In the genomic region with DNA sequence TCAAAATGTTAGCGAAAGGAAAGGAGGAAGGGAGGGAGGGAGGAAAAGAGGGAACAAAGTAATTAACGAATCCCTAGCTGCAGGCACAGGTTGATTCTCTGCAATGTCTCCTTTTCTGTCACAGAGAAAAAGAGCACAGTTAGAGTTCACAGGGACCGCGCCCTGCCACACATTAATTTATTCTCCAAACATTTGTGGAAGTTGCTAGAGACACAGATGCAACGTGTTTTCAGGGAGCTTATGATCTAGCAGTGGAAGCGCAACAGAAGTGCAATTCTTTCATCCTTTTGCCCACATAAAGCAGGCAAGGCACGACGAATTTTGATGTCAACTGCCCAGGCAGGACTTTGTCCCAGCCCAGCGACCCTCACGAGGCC, we compare ENCODE assay signal across 8 cellular contexts.
A peak's percentile ranks its signal among the peaks of the same experiment; 100 is the strongest.
DNase-seq lines count a peak whose midpoint lies in the region; ATAC-seq and TF ChIP-seq lines count a peak whose summit lies in the region.

No MANE protein-coding gene starts in this region.

- intact Hi-C loops in left ventricle myocardium inferior (cut with micrococcal nuclease) (no loop called here), left cardiac atrium (cut with DNase I) (loop anchor here in 1 of 2 donors (10.0 kb wide), 1 partner anchor 98 kb away; the partner anchor contains the start of gene ZNF438)

- H3K36me3 Mint-ChIP-seq in brain (no peaks in the 10 kb centered on the region), type B pancreatic cell (no peaks in the 10 kb centered on the region)

- peak overlapping the region; percentile 18 to 65 (median 64) for H3K4me3 Mint-ChIP-seq in brain
- H3K4me3 Mint-ChIP-seq in type B pancreatic cell: peak overlapping the region; percentile 76

- no peak for TF ChIP-seq CTCF in left ventricle myocardium inferior (IDR thresholded peaks at IDR 0.05; ENCODE audit: borderline replicate concordance)
- no peak for TF ChIP-seq CTCF in brain (conservative IDR thresholded peaks at IDR 0.05)
- TF ChIP-seq CTCF in type B pancreatic cell (conservative IDR thresholded peaks at IDR 0.05): no peak

- H3K36me3 ChIP-seq in left ventricle myocardium inferior (no peaks in the 10 kb centered on the region), mucosa of rectum (ENCODE audit: control insufficient read depth in 2 of 2, insufficient read depth in 2 of 2, low read length in 2 of 2) (no peaks in the 10 kb centered on the region)

- in situ Hi-C loops in ACHN (cut with HindIII; ENCODE audit: low pct_ligation_motif_present, low pct_unique_long_range_greater_than_20kb, low sequenced_read_pairs): no loop called here

- peak overlapping the region; percentile 66 for H3K4me3 ChIP-seq in left ventricle myocardium inferior
- peak overlapping the region in 1 of 2 donors; percentile 53 for H3K4me3 ChIP-seq in mucosa of rectum (ENCODE audit: low read length in 2 of 2)

- peak overlapping the region; percentile 92 for H3K27ac ChIP-seq in left ventricle myocardium inferior (replicated peaks)
- H3K27ac ChIP-seq in mucosa of rectum (ENCODE audit: low read depth in 2 of 2, low read length in 2 of 2): peak overlapping the region; percentile 25 to 50

- H3K27ac Mint-ChIP-seq in brain: peak overlapping the region; percentile 63 to 100 (median 85)
- peak overlapping the region; percentile 58 for H3K27ac Mint-ChIP-seq in type B pancreatic cell

- DNase-seq in left ventricle myocardium inferior (no peak), left cardiac atrium (no peak), type B pancreatic cell (ENCODE audit: extremely low spot score, unreplicated experiment) (no peak), NCI-H510A (lab: John Stamatoyannopoulos, UW) (no peak), ACHN (no peak)

- peaks cover 3% of the 10 kb centered on the region for H3K27me3 Mint-ChIP-seq in brain
- no peaks in the 10 kb centered on the region for H3K27me3 Mint-ChIP-seq in type B pancreatic cell

- H3K4me1 Mint-ChIP-seq in brain: peaks cover 68% of the 10 kb centered on the region
- peaks cover 37% of the 10 kb centered on the region for H3K4me1 Mint-ChIP-seq in type B pancreatic cell (ENCODE audit: unreplicated experiment)

- H3K9ac ChIP-seq in mucosa of rectum (ENCODE audit: low read depth in 1 of 2, low read length in 2 of 2): peak overlapping the region in 1 of 2 donors; percentile 63

- H3K9me3 ChIP-seq in left ventricle myocardium inferior (replicated peaks) (no peaks in the 10 kb centered on the region), mucosa of rectum (ENCODE audit: control insufficient read depth in 2 of 2, low read length in 2 of 2) (no peaks in the 10 kb centered on the region)

- H3K9me3 Mint-ChIP-seq in brain (peaks cover 0 to 4% (median 0%) of the 10 kb centered on the region in 5 experiments), type B pancreatic cell (no peaks in the 10 kb centered on the region)

- H3K27me3 ChIP-seq in left ventricle myocardium inferior (ENCODE audit: low read depth) (no peaks in the 10 kb centered on the region), mucosa of rectum (ENCODE audit: control insufficient read depth in 2 of 2, insufficient read depth in 2 of 2, low read length in 2 of 2) (no peaks in the 10 kb centered on the region)

- no peak for ATAC-seq in left cardiac atrium
- no peak for ATAC-seq in HG02885 (IDR thresholded peaks at IDR 0.05; ENCODE audit: poor library complexity, unreplicated experiment)

- H3K4me1 ChIP-seq in left ventricle myocardium inferior (peaks cover 38% of the 10 kb centered on the region), mucosa of rectum (ENCODE audit: control insufficient read depth in 2 of 2, insufficient read depth in 2 of 2, low read length in 2 of 2) (peaks cover 4 to 14% of the 10 kb centered on the region in 2 donors)
